ENCODE assay signal across 9 cellular contexts in the genomic region with DNA sequence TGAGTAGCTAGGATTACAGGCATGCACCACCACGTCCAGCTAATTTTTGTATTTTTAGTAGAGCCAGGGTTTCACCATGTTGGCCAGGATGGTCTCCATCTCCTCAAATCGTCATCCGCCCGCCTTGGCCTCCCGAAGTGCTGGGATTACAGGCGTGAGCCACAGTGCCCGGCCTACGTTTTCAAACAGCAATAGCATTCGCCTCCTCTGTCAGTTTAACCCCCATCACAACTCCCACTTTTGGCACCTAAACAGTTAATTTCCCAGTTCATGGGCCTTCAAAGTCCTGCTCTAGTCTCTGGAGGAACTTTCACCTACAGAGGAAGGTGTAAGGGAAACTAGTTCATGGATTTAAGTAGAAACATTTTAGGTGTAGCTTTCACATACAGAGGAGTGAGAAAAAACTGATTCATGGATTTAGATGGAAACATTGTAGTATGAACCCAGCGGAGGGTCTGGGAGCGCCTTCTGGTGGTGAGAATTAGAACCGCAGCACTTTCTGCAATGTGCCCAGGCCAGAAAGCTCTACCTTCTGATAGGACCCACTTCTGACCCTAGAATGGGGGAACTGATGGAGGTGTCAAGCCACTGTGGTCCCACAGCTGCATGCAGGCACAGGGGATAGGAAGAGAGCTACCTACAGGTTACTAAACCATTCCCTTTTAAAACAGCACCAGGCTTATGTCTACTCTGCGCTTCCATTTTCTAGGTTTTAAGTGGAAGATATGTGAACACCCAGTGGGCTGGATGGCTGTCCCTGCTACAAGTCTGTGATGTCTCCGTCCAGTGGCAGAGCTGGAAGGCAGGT. TPM values are rescaled to one million over a fixed set of nuclear protein-coding genes. Genes with fewer than 3 reads are reported as not detected.
A peak's percentile ranks its signal among the peaks of the same experiment; 100 is the strongest.
DNase-seq lines count a peak whose midpoint lies in the region; ATAC-seq and TF ChIP-seq lines count a peak whose summit lies in the region.
"Had no signal": no experiment of that assay in that cellular context is flagged by ENCODE, and none has a peak within 500 bp of the region (broad histone marks: within the 10 kb centered on the region; RNA-seq: fewer than 3 reads in every experiment).

No MANE protein-coding gene starts in this region.

- H3K9me3 Mint-ChIP-seq in MCF 10A (ENCODE audit: unreplicated experiment) = no peaks in the 10 kb centered on the region

- DNase-seq in NCI-H187 (lab: John Stamatoyannopoulos, UW) (peak; percentile 25 to 37), NCI-H187 treated with DMSO at 0.1 percent for 48 hours (lab: John Stamatoyannopoulos, UW) (no peak), NCI-H1694 (lab: John Stamatoyannopoulos, UW) (peak; percentile 92), MCF 10A (ENCODE audit: unreplicated experiment) (peak; percentile 66), iris pigment epithelial cell (ENCODE audit: low read depth) (peak; percentile 49)
- peak; percentile 67 to 69 for DNase-seq in stimulated activated CD4-positive, alpha-beta T cell treated with anti-CD3 and anti-CD28 coated beads, Interleukin-1b, Interleukin-23, amount 100 ng/mL, for 4 hours (ENCODE audit: low read depth in 2 of 2)

- H3K36me3 Mint-ChIP-seq in MCF 10A (ENCODE audit: insufficient read depth, unreplicated experiment) = no peaks in the 10 kb centered on the region

- H3K4me1 Mint-ChIP-seq in MCF 10A (ENCODE audit: insufficient read depth, unreplicated experiment) = peaks cover 9% of the 10 kb centered on the region

- no peak overlapping the region for H3K4me3 Mint-ChIP-seq in MCF 10A (ENCODE audit: unreplicated experiment)

- TF ChIP-seq CTCF in VCaP (conservative IDR thresholded peaks at IDR 0.05) (peak; percentile 99), MCF 10A (IDR thresholded peaks at IDR 0.05; ENCODE audit: unreplicated experiment) (peak; percentile 91)

- no TSS peak for BruUV-seq in MCF 10A (replicated peaks; lab: Mats Ljungman, UMichigan)

- intact Hi-C loops in MCF 10A (cut with micrococcal nuclease) = loop anchor here (1.0 kb wide), 1 partner anchor 97 kb away; no protein-coding TSS in a partner anchor

- POLR2A ChIA-PET in MCF 10A (lab: Yijun Ruan, JAX) = interaction anchor here (0.7 to 1.9 kb wide), 9 partner anchors 8 to 114 kb away, joined by 3 to 14 read pairs (median 4); no protein-coding TSS in a partner anchor

- no peak overlapping the region for H3K27ac Mint-ChIP-seq in MCF 10A (ENCODE audit: low read depth, unreplicated experiment)

- H3K27ac ChIP-seq in VCaP = no peak overlapping the region
- H3K27ac ChIP-seq: BLaER1 had no signal

- CTCF ChIA-PET in MCF 10A (lab: Yijun Ruan, JAX) = interaction anchor here (0.6 to 2.2 kb wide), 32 partner anchors 9 to 173 kb away, joined by 3 to 22 read pairs (median 4); partner anchors contain the start of gene MEOX1

- ATAC-seq in GM21717 (IDR thresholded peaks at IDR 0.05; ENCODE audit: unreplicated experiment) = no peak

- H3K27me3 Mint-ChIP-seq in MCF 10A (ENCODE audit: insufficient read depth, unreplicated experiment) = no peaks in the 10 kb centered on the region

RNA-seq across cellular contexts. Expression of gene MEOX1, which starts 12.0 kb away (rescaled TPM):
- total RNA-seq in MCF 10A (2022) = not detected in 2 replicates
